23 cellular contexts compared by ENCODE assay signal in the genomic region with DNA sequence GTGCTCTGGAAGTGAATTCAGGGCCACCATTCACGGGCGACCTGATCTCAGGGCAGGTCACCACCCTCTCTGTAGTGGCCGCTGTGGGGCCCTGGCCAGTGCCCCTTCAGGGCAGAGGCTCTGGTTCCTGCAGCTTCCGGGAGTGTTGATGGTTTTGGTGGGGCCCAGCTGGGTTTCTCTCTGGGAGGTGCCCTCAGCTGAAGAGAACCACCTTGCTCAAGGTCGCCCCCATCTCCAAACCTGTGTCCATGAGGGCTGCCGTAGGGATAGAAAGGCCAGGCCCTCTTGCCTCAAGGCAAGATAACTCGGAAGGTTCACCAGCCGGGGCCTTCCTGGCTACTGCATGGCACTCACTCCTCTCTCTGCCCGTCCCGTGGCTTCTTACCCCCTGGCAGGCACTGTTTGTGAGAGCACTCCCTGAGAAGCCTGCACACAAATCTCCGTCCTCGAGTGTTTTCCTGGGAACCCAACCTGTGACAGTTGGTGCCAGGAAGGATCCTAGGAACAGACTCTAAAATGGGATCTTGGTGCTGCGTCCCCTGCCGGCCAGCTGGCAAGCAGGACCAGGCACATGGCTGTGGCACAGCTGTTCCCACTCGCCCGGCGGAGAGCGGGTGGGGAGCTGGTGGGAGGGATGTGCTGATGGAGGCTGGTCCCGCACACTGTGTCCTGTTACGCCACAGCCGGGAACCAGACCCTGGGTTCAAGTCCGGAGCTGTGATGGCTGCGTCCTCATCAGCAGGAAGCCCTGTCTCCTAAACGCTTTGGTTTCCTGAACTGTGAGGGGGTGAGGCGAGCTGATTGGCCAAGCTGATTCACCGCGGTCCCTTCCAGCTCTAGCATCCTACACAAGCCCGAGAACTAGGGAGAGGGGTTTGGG. TPM values are rescaled to one million over a fixed set of nuclear protein-coding genes. Genes with fewer than 3 reads are reported as not detected.
DNase-seq lines count a peak whose midpoint lies in the region; ATAC-seq, FAIRE-seq and TF ChIP-seq lines count a peak whose summit lies in the region.
"Had no signal": no experiment of that assay in that cellular context is flagged by ENCODE, and none has a peak within 500 bp of the region (broad histone marks: within the 10 kb centered on the region; RNA-seq: fewer than 3 reads in every experiment).

No MANE protein-coding gene starts in this region.

- POLR2A ChIA-PET in HepG2 (lab: Yijun Ruan, JAX): interaction anchor here (0.5 kb wide), 1 partner anchor 278 kb away, joined by 3 read pairs; no protein-coding TSS in a partner anchor

- H3K4me3 ChIP-seq in HepG2 (replicated peaks in 1 of 3; ENCODE audit: insufficient read depth in 1 of 3, low read depth in 2 of 3, low read length in 3 of 3) (no peak overlapping the region), right lobe of liver (no peak overlapping the region), dorsolateral prefrontal cortex (no peak overlapping the region)
- H3K4me3 ChIP-seq: ascending aorta, esophagus muscularis mucosa, K562, left lung, neural progenitor cell, PC-9, SJSA1, testis had no signal

- in situ Hi-C loops in HepG2 (cut with HindIII; ENCODE audit: extremely low pct_ligation_motif_present, low pct_unique_long_range_greater_than_20kb): loop anchor here (25.0 kb wide), 1 partner anchor 520 kb away; no protein-coding TSS in a partner anchor

- no peak for FAIRE-seq in HepG2 (lab: Jason Lieb, UNC)
- FAIRE-seq: K562 had no signal

- intact Hi-C loops in HepG2 (cut with micrococcal nuclease; ENCODE audit: unreplicated experiment) (no loop called here), right lobe of liver (cut with DNase I) (no loop called here), dorsolateral prefrontal cortex (cut with DNase I) (no loop called here)

- H3K9me3 ChIP-seq in HepG2 (ENCODE audit: low read length) (no peaks in the 10 kb centered on the region), right lobe of liver (no peaks in the 10 kb centered on the region)
- H3K9me3 ChIP-seq: ascending aorta, esophagus muscularis mucosa, left lung, SJSA1, testis had no signal

- no peak overlapping the region for H3K9ac ChIP-seq in HepG2 (ENCODE audit: insufficient read depth, low read depth, low read length)
- H3K9ac ChIP-seq: neural progenitor cell had no signal

- TF ChIP-seq CTCF in HepG2 (CRISPR knock-in tag; IDR thresholded peaks at IDR 0.05) (0 out of 2 replicates have a peak, but pooled peaks have one; percentile 5), right lobe of liver (IDR thresholded peaks at IDR 0.05) (no peak), dorsolateral prefrontal cortex (IDR thresholded peaks at IDR 0.05 in 54 of 56, conservative IDR thresholded peaks at IDR 0.05 in 2 of 56; ENCODE audit: low read depth in 1 of 56, partially characterized antibody in 56 of 56) (peak in 36 of 56 donors; percentile 9 to 40 (median 24))

- BruUV-seq in HepG2 (replicated peaks; lab: Mats Ljungman, UMichigan): no TSS peak

- H3K27ac ChIP-seq in HepG2 (ENCODE audit: extremely low read length, insufficient read depth, low read length): no peak overlapping the region
- H3K27ac ChIP-seq in right lobe of liver: no peak overlapping the region
- H3K27ac ChIP-seq in dorsolateral prefrontal cortex: peak overlapping the region in 53 of 59 donors; percentile 18 to 85 (median 60)
- H3K27ac ChIP-seq: ascending aorta, esophagus muscularis mucosa, left lung, neural progenitor cell, PC-9, SJSA1, testis had no signal

- H3K79me2 ChIP-seq in HepG2 (ENCODE audit: insufficient read depth, low read length): no peaks in the 10 kb centered on the region

- 0 out of 2 replicates have a peak overlapping the region, but pooled peaks have one; percentile 11 for H3K4me2 ChIP-seq in HepG2 (ENCODE audit: low read depth, low read length)
- H3K4me2 ChIP-seq: neural progenitor cell, PC-9 had no signal

- TF ChIP-seq RAD21 in HepG2 (CRISPR knock-in tag; IDR thresholded peaks at IDR 0.05): no peak

- H2AFZ ChIP-seq in HepG2 (ENCODE audit: low read length): no peak overlapping the region
- H2AFZ ChIP-seq: neural progenitor cell, PC-9 had no signal

- CTCF ChIA-PET in HepG2 (lab: Yijun Ruan, JAX; ENCODE audit: low intra/inter-chr PET ratio, low total read pairs): no interaction called here

- DNase-seq in HepG2 (ENCODE audit: low spot score) (no peak), right lobe of liver (no peak), dorsolateral prefrontal cortex (peak in 8 of 10 donors; percentile 42 to 81 (median 64)), pons (ENCODE audit: low spot score) (peak; percentile 23), globus pallidus (ENCODE audit: low spot score) (no peak), dedifferentiated amniotic fluid mesenchymal stem cell (ENCODE audit: extremely low spot score) (no peak), SW480 (ENCODE audit: low spot score) (no peak)
- DNase-seq: activated CD8-positive, alpha-beta T cell treated with anti-CD3 and anti-CD28 coated beads for 36 hours; activated naive CD4-positive, alpha-beta T cell treated with Interleukin-2 at 50 U/mL for 16 hours; DMS79; effector memory CD4-positive, alpha-beta T cell; GOT3; PC-9; stimulated activated CD4-positive, alpha-beta T cell treated with anti-CD3 and anti-CD28 coated beads, Interleukin-15, amount 100 ng/mL, for 24 hours; T-helper 17 cell; testis had no signal

- TF ChIP-seq EP300 in HepG2 (IDR thresholded peaks at IDR 0.05; ENCODE audit: low read depth in 2 of 2, low read length in 2 of 2) (no peak), HepG2 (CRISPR knock-in tag; IDR thresholded peaks at IDR 0.05; ENCODE audit: borderline replicate concordance) (no peak)

- H3K4me1 ChIP-seq in HepG2 (ENCODE audit: insufficient read depth, low read length) (peaks cover 77% of the 10 kb centered on the region), right lobe of liver (no peaks in the 10 kb centered on the region)
- H3K4me1 ChIP-seq: ascending aorta, left lung, SJSA1 had no signal

- 78% methylated on average over 22 of the region's 28 CpGs for WGBS in HepG2 (ENCODE audit: low lambda C conversion rate)
- WGBS in right lobe of liver (ENCODE audit: insufficient coverage, low coverage, low lambda C conversion rate, missing lambda C conversion rate): 93% methylated on average over 3 of the region's 28 CpGs

- H3K27me3 ChIP-seq in HepG2 (ENCODE audit: control insufficient read depth in 1 of 2, insufficient read depth in 2 of 2, low read length in 2 of 2) (no peaks in the 10 kb centered on the region), right lobe of liver (no peaks in the 10 kb centered on the region), dorsolateral prefrontal cortex (no peaks in the 10 kb centered on the region)
- H3K27me3 ChIP-seq: ascending aorta, neural progenitor cell, SJSA1, testis had no signal

- no peak for ATAC-seq in HepG2
- ATAC-seq in right lobe of liver: no peak
- ATAC-seq: activated CD8-positive, alpha-beta T cell treated with anti-CD3 and anti-CD28 coated beads for 36 hours; K562; left lung; T-helper 17 cell had no signal

- H4K20me1 ChIP-seq in HepG2 (ENCODE audit: insufficient read depth, low read length): no peaks in the 10 kb centered on the region

- TF ChIP-seq POLR2A in HepG2 (IDR thresholded peaks at IDR 0.05; ENCODE audit: insufficient read depth in 1 of 2, low read depth in 2 of 2, low read length in 2 of 2) (no peak), right lobe of liver (IDR thresholded peaks at IDR 0.05) (no peak)

- H3K36me3 ChIP-seq in HepG2 (replicated peaks in 1 of 2; ENCODE audit: control insufficient read depth in 1 of 2, insufficient read depth in 2 of 2, low read length in 2 of 2) (no peaks in the 10 kb centered on the region), right lobe of liver (no peaks in the 10 kb centered on the region)
- H3K36me3 ChIP-seq: ascending aorta, esophagus muscularis mucosa, left lung, neural progenitor cell, SJSA1 had no signal

RNA-seq across cellular contexts. Expression of a gene that starts 23.2 kb away (rescaled TPM):
- total RNA-seq in HepG2 (2016; rRNA removed; fragmentation: Illumina TruSeq; extraction: Trizol) (2.2 and 4.7 TPM in 2 replicates), right lobe of liver (1 to 10 TPM; 1.2 to 2.8 (median 2.4) TPM), dorsolateral prefrontal cortex (10 to 100 TPM in 119 of 120 experiments, 1 to 10 TPM in 1; 8.0 to 29.8 (median 19.6) TPM)
- 4.8 and 7.9 TPM in 2 replicates for total RNA-seq in HepG2 (2016; cell fraction: cytosol; rRNA removed; fragmentation: Illumina TruSeq; extraction: Trizol; ENCODE audit: low read depth)
- total RNA-seq in HepG2 (2016; cell fraction: insoluble cytoplasmic fraction; rRNA removed; fragmentation: Illumina TruSeq; extraction: Trizol): 1.9 and 4.8 TPM in 2 replicates
- 3.9 and 5.7 TPM in 2 replicates for total RNA-seq in HepG2 (2016; cell fraction: membrane; rRNA removed; fragmentation: Illumina TruSeq; extraction: Trizol)
- 3.7 and 5.7 TPM in 2 replicates for total RNA-seq in HepG2 (2016; cell fraction: nucleus; rRNA removed; fragmentation: Illumina TruSeq; extraction: Trizol)
- polyA plus RNA-seq in HepG2 (2011; rRNA removed): 60.5 and 75.7 TPM in 2 replicates
- polyA plus RNA-seq in HepG2 (2011; cell fraction: cytosol; rRNA removed): 43.3 TPM in 2 replicates
- 156 and 196 TPM in 2 replicates for polyA plus RNA-seq in HepG2 (2011; cell fraction: nucleus; rRNA removed)
- polyA plus RNA-seq in HepG2 (2012): 56.2 and 56.6 TPM in 2 replicates
- polyA plus RNA-seq in HepG2 (2016; cell fraction: cytosol; fragmentation: Illumina TruSeq; extraction: Trizol; ENCODE audit: low read depth): 6.6 and 6.7 TPM in 2 replicates
- polyA plus RNA-seq in HepG2 (2016; cell fraction: insoluble cytoplasmic fraction; fragmentation: Illumina TruSeq; extraction: Trizol; ENCODE audit: low read depth): 3.7 and 4.6 TPM in 2 replicates
- polyA plus RNA-seq in HepG2 (2016; cell fraction: membrane; fragmentation: Illumina TruSeq; extraction: Trizol; ENCODE audit: low read depth): 5.4 and 6.6 TPM in 2 replicates
- polyA plus RNA-seq in HepG2 (2016; cell fraction: nucleus; fragmentation: Illumina TruSeq; extraction: Trizol; ENCODE audit: insufficient read depth, low read depth): 16.4 and 17.2 TPM in 2 replicates
- 0.58 and 57.9 TPM in 2 replicates for polyA minus RNA-seq in HepG2 (2011; rRNA and poly(A)+ RNA removed; ENCODE audit: low replicate concordance)
- 15.7 and 18.4 TPM in 2 replicates for polyA minus RNA-seq in HepG2 (2011; cell fraction: cytosol; rRNA and poly(A)+ RNA removed)
- polyA minus RNA-seq in HepG2 (2011; cell fraction: nucleus; rRNA and poly(A)+ RNA removed): 38.0 and 53.5 TPM in 2 replicates
- polyA plus RNA-seq: CD8-positive, alpha-beta memory T cell had no signal

RNA-seq across cellular contexts. Expression of a gene that starts 37.8 kb away (rescaled TPM):
- 0.97 and 3.2 TPM in 2 replicates for total RNA-seq in HepG2 (2016; rRNA removed; fragmentation: Illumina TruSeq; extraction: Trizol)
- total RNA-seq in HepG2 (2016; cell fraction: cytosol; rRNA removed; fragmentation: Illumina TruSeq; extraction: Trizol; ENCODE audit: low read depth): 1.2 and 1.3 TPM in 2 replicates
- total RNA-seq in HepG2 (2016; cell fraction: insoluble cytoplasmic fraction; rRNA removed; fragmentation: Illumina TruSeq; extraction: Trizol): 1.4 and 3.7 TPM in 2 replicates
- 0.99 and 1.4 TPM in 2 replicates for total RNA-seq in HepG2 (2016; cell fraction: membrane; rRNA removed; fragmentation: Illumina TruSeq; extraction: Trizol)
- total RNA-seq in HepG2 (2016; cell fraction: nucleus; rRNA removed; fragmentation: Illumina TruSeq; extraction: Trizol): 3.9 and 5.1 TPM in 2 replicates
- 7.5 and 11.9 TPM in 2 replicates for polyA plus RNA-seq in HepG2 (2011; rRNA removed)
- 7.7 TPM in 2 replicates for polyA plus RNA-seq in HepG2 (2011; cell fraction: cytosol; rRNA removed)
- polyA plus RNA-seq in HepG2 (2011; cell fraction: nucleus; rRNA removed): 46.8 and 48.0 TPM in 2 replicates
- polyA plus RNA-seq in HepG2 (2012): 14.6 and 19.2 TPM in 2 replicates
- polyA plus RNA-seq in HepG2 (2016; cell fraction: cytosol; fragmentation: Illumina TruSeq; extraction: Trizol; ENCODE audit: low read depth): 0.49 and 0.59 TPM in 2 replicates
- 1.5 and 2.3 TPM in 2 replicates for polyA plus RNA-seq in HepG2 (2016; cell fraction: insoluble cytoplasmic fraction; fragmentation: Illumina TruSeq; extraction: Trizol; ENCODE audit: low read depth)
- polyA plus RNA-seq in HepG2 (2016; cell fraction: membrane; fragmentation: Illumina TruSeq; extraction: Trizol; ENCODE audit: low read depth): 0.74 and 1.1 TPM in 2 replicates
- 6.7 and 9.2 TPM in 2 replicates for polyA plus RNA-seq in HepG2 (2016; cell fraction: nucleus; fragmentation: Illumina TruSeq; extraction: Trizol; ENCODE audit: insufficient read depth, low read depth)
- polyA minus RNA-seq in HepG2 (2011; rRNA and poly(A)+ RNA removed; ENCODE audit: low replicate concordance): 4.9 and 17.9 TPM in 2 replicates
- polyA minus RNA-seq in HepG2 (2011; cell fraction: cytosol; rRNA and poly(A)+ RNA removed): 7.8 and 11.0 TPM in 2 replicates
- polyA minus RNA-seq in HepG2 (2011; cell fraction: nucleus; rRNA and poly(A)+ RNA removed): 14.8 and 17.5 TPM in 2 replicates
- 1 to 10 TPM in 4 of 6 experiments, under 1 TPM in 2; 0.42 to 5.3 (median 2.0) TPM for total RNA-seq in right lobe of liver
- total RNA-seq in dorsolateral prefrontal cortex: 10 to 100 TPM in 96 of 120 experiments, 1 to 10 TPM in 24; 5.1 to 21.8 (median 12.7) TPM

RNA-seq across cellular contexts. Expression of a gene that starts 49.5 kb away (rescaled TPM):
- total RNA-seq in HepG2 (2016; rRNA removed; fragmentation: Illumina TruSeq; extraction: Trizol) (58.7 and 69.2 TPM in 2 replicates), right lobe of liver (10 to 100 TPM; 12.9 to 24.6 (median 19.1) TPM), dorsolateral prefrontal cortex (10 to 100 TPM; 29.7 to 67.3 (median 53.4) TPM)
- 14.8 and 15.0 TPM in 2 replicates for total RNA-seq in HepG2 (2016; cell fraction: cytosol; rRNA removed; fragmentation: Illumina TruSeq; extraction: Trizol; ENCODE audit: low read depth)
- total RNA-seq in HepG2 (2016; cell fraction: insoluble cytoplasmic fraction; rRNA removed; fragmentation: Illumina TruSeq; extraction: Trizol): 59.9 and 75.2 TPM in 2 replicates
- total RNA-seq in HepG2 (2016; cell fraction: membrane; rRNA removed; fragmentation: Illumina TruSeq; extraction: Trizol): 28.9 and 32.1 TPM in 2 replicates
- total RNA-seq in HepG2 (2016; cell fraction: nucleus; rRNA removed; fragmentation: Illumina TruSeq; extraction: Trizol): 32.0 and 37.9 TPM in 2 replicates
- 78.5 and 95.5 TPM in 2 replicates for polyA plus RNA-seq in HepG2 (2011; rRNA removed)
- polyA plus RNA-seq in HepG2 (2011; cell fraction: cytosol; rRNA removed): 55.6 and 71.5 TPM in 2 replicates
- polyA plus RNA-seq in HepG2 (2011; cell fraction: nucleus; rRNA removed): 68.9 and 76.8 TPM in 2 replicates
- polyA plus RNA-seq in HepG2 (2012): 143 and 171 TPM in 2 replicates
- polyA plus RNA-seq in HepG2 (2016; cell fraction: cytosol; fragmentation: Illumina TruSeq; extraction: Trizol; ENCODE audit: low read depth): 10.8 and 12.4 TPM in 2 replicates
- polyA plus RNA-seq in HepG2 (2016; cell fraction: insoluble cytoplasmic fraction; fragmentation: Illumina TruSeq; extraction: Trizol; ENCODE audit: low read depth): 79.7 and 83.7 TPM in 2 replicates
- 23.3 and 24.5 TPM in 2 replicates for polyA plus RNA-seq in HepG2 (2016; cell fraction: membrane; fragmentation: Illumina TruSeq; extraction: Trizol; ENCODE audit: low read depth)
- 76.1 and 83.0 TPM in 2 replicates for polyA plus RNA-seq in HepG2 (2016; cell fraction: nucleus; fragmentation: Illumina TruSeq; extraction: Trizol; ENCODE audit: insufficient read depth, low read depth)
- polyA minus RNA-seq in HepG2 (2011; rRNA and poly(A)+ RNA removed; ENCODE audit: low replicate concordance): 20.6 and 28.7 TPM in 2 replicates
- 26.5 and 26.6 TPM in 2 replicates for polyA minus RNA-seq in HepG2 (2011; cell fraction: cytosol; rRNA and poly(A)+ RNA removed)
- polyA minus RNA-seq in HepG2 (2011; cell fraction: nucleus; rRNA and poly(A)+ RNA removed): 50.9 and 51.7 TPM in 2 replicates

Comparison
In these comparisons a context has a peak if more than half of its experiments do, and no peak if none do; other contexts are left out.
1. CTCF ChIP-seq: peak in HepG2 (single experiment) and dorsolateral prefrontal cortex (36 of 56); none in right lobe of liver (0 of 4).
2. DNase-seq: peak in dorsolateral prefrontal cortex (8 of 10) and pons (single experiment); none in HepG2 (single experiment), right lobe of liver (0 of 3), globus pallidus (single experiment), dedifferentiated amniotic fluid mesenchymal stem cell (single experiment) and SW480 (single experiment).
3. H3K27ac ChIP-seq: peak in dorsolateral prefrontal cortex (53 of 59); none in HepG2 (single experiment) and right lobe of liver (0 of 3).